Comparison of ENCODE assay signal across 19 cellular contexts in genomic region chr18:73626221-73626620, GRCh38.
DNase-seq lines count a peak whose midpoint lies in the region; ATAC-seq, FAIRE-seq and TF ChIP-seq lines count a peak whose summit lies in the region.
"Had no signal": no experiment of that assay in that cellular context is flagged by ENCODE, and none has a peak within 500 bp of the region (broad histone marks: within the 10 kb centered on the region; RNA-seq: fewer than 3 reads in every experiment).

No MANE protein-coding gene starts in this region.

- H3K9me1 ChIP-seq in keratinocyte (ENCODE audit: control insufficient read depth, extremely low read depth, insufficient read depth, low read length) = no peaks in the 10 kb centered on the region

- no peaks in the 10 kb centered on the region for H3K79me2 ChIP-seq in GM23338 (replicated peaks; ENCODE audit: insufficient read depth)
- no peaks in the 10 kb centered on the region for H3K79me2 ChIP-seq in keratinocyte (ENCODE audit: control insufficient read depth, insufficient read depth, low read length)

- FAIRE-seq in keratinocyte (lab: Jason Lieb, UNC) = no peak
- FAIRE-seq: A204.1, G401.6, GM12892, GM18507, HepG2 had no signal

- H3F3A ChIP-seq in GM23338 (replicated peaks; ENCODE audit: low read depth) = no peaks in the 10 kb centered on the region

- dilution Hi-C loops in keratinocyte (cut with MboI; ENCODE audit: extremely low pct_ligation_motif_present, low sequenced_read_pairs) = no loop called here

- H3K9me3 ChIP-seq in breast epithelium (no peaks in the 10 kb centered on the region), keratinocyte (ENCODE audit: control insufficient read depth, low read depth, low read length) (no peaks in the 10 kb centered on the region)
- H3K9me3 ChIP-seq: BE2C, Caco-2 had no signal

- H3K4me3 Mint-ChIP-seq in MCF 10A (ENCODE audit: unreplicated experiment) (no peak overlapping the region), GM23338 (no peak overlapping the region)
- H3K4me3 Mint-ChIP-seq: CD4-positive, alpha-beta T cell; H9 had no signal

- no peaks in the 10 kb centered on the region for H3K9me2 ChIP-seq in GM23338 (ENCODE audit: insufficient read depth)

- no peaks in the 10 kb centered on the region for H3K27me3 ChIP-seq in breast epithelium
- H3K27me3 ChIP-seq in GM23338 (ENCODE audit: insufficient read depth) = no peaks in the 10 kb centered on the region
- no peaks in the 10 kb centered on the region for H3K27me3 ChIP-seq in keratinocyte (ENCODE audit: control insufficient read depth, extremely low read depth, insufficient read depth, low read length)
- H3K27me3 ChIP-seq: BE2C had no signal

- CTCF ChIA-PET in MCF 10A (lab: Yijun Ruan, JAX) = no interaction called here

- no peak overlapping the region for H3K4me3 ChIP-seq in breast epithelium
- no peak overlapping the region for H3K4me3 ChIP-seq in GM23338
- H3K4me3 ChIP-seq in keratinocyte (ENCODE audit: control insufficient read depth in 2 of 3, extremely low read depth in 1 of 3, insufficient read depth in 2 of 3, low read depth in 1 of 3, low read length in 3 of 3) = no peak overlapping the region

- intact Hi-C loops in MCF 10A (cut with micrococcal nuclease) (no loop called here), breast epithelium (cut with DNase I; ENCODE audit: low total_unique reads) (no loop called here)

- H3K27me3 Mint-ChIP-seq in MCF 10A (ENCODE audit: insufficient read depth, unreplicated experiment) (no peaks in the 10 kb centered on the region), GM23338 (ENCODE audit: insufficient read depth, low read depth, poor library complexity) (no peaks in the 10 kb centered on the region)
- H3K27me3 Mint-ChIP-seq: CD4-positive, alpha-beta T cell had no signal

- no peak for TF ChIP-seq POLR2A in breast epithelium (IDR thresholded peaks at IDR 0.05)

- no peaks in the 10 kb centered on the region for H3K4me1 ChIP-seq in breast epithelium
- H3K4me1 ChIP-seq in GM23338 (ENCODE audit: insufficient read depth) = no peaks in the 10 kb centered on the region
- H3K4me1 ChIP-seq in keratinocyte (ENCODE audit: control insufficient read depth, extremely low read depth, insufficient read depth, low read length) = peaks cover 3% of the 10 kb centered on the region
- H3K4me1 ChIP-seq: BE2C, Caco-2 had no signal

- H3K27ac Mint-ChIP-seq in MCF 10A (ENCODE audit: low read depth, unreplicated experiment) (peak overlapping the region; percentile 8), GM23338 (no peak overlapping the region; the same call in 1 of the 2 replicates)
- H3K27ac Mint-ChIP-seq: CD4-positive, alpha-beta T cell; H9 had no signal

- POLR2A ChIA-PET in MCF 10A (lab: Yijun Ruan, JAX) = interaction anchor here (0.7 to 0.9 kb wide), 2 partner anchors 8 to 540 kb away, joined by 3 to 4 read pairs; no protein-coding TSS in a partner anchor

- H3K36me3 Mint-ChIP-seq in MCF 10A (ENCODE audit: insufficient read depth, unreplicated experiment) = no peaks in the 10 kb centered on the region
- H3K36me3 Mint-ChIP-seq in GM23338 (ENCODE audit: low read depth) = no peaks in the 10 kb centered on the region

- DNase-seq in MCF 10A (ENCODE audit: unreplicated experiment) = no peak
- DNase-seq in breast epithelium (ENCODE audit: low spot score in 2 of 2) = no peak
- no peak for DNase-seq in GM23338 (ENCODE audit: low spot score)
- no peak for DNase-seq in keratinocyte (ENCODE audit: low read depth, low spot score)
- DNase-seq in kidney tubule cell (ENCODE audit: low spot score) = no peak
- DNase-seq: ACHN; BE2C; C1 segment of cervical spinal cord; Caco-2; CD4-positive, alpha-beta T cell; GOT3; H9 had no signal

- H3K9me3 Mint-ChIP-seq in MCF 10A (ENCODE audit: unreplicated experiment) (no peaks in the 10 kb centered on the region), GM23338 (no peaks in the 10 kb centered on the region)
- H3K9me3 Mint-ChIP-seq: H9 had no signal

- H3K36me3 ChIP-seq in breast epithelium = no peaks in the 10 kb centered on the region
- H3K36me3 ChIP-seq in GM23338 (ENCODE audit: insufficient read depth) = no peaks in the 10 kb centered on the region
- H3K36me3 ChIP-seq in keratinocyte (ENCODE audit: control insufficient read depth in 2 of 2, extremely low read depth in 1 of 2, insufficient read depth in 2 of 2, low read length in 2 of 2) = no peaks in the 10 kb centered on the region
- H3K36me3 ChIP-seq: BE2C had no signal

- no peak overlapping the region for H3K27ac ChIP-seq in breast epithelium
- H3K27ac ChIP-seq in GM23338 (ENCODE audit: low read depth) = no peak overlapping the region
- peak overlapping the region; percentile 61 for H3K27ac ChIP-seq in VCaP
- no peak overlapping the region for H3K27ac ChIP-seq in keratinocyte (ENCODE audit: control insufficient read depth, insufficient read depth, low read length)

- H3K9ac ChIP-seq in keratinocyte (ENCODE audit: control insufficient read depth, extremely low read depth, insufficient read depth, low read length) = no peak overlapping the region

- no peak for ATAC-seq in GM23338
- ATAC-seq in HG02759 (IDR thresholded peaks at IDR 0.05; ENCODE audit: unreplicated experiment) = no peak
- ATAC-seq: HepG2 had no signal

- TF ChIP-seq CTCF in MCF 10A (IDR thresholded peaks at IDR 0.05; ENCODE audit: unreplicated experiment) (no peak), breast epithelium (IDR thresholded peaks at IDR 0.05) (no peak), GM23338 (conservative IDR thresholded peaks at IDR 0.05; ENCODE audit: low read depth in 2 of 2) (no peak), VCaP (conservative IDR thresholded peaks at IDR 0.05) (no peak), keratinocyte (optimal IDR thresholded peaks at IDR 0.05 in 1 of 3, IDR thresholded peaks at IDR 0.05 in 1 of 3, conservative IDR thresholded peaks at IDR 0.05 in 1 of 3; ENCODE audit: extremely low read depth in 1 of 3, insufficient read depth in 2 of 3, low read length in 3 of 3) (no peak)

- peak overlapping the region; percentile 69; the same call in 1 of the 2 replicates for H2AFZ ChIP-seq in GM23338
- H2AFZ ChIP-seq in keratinocyte (ENCODE audit: control insufficient read depth, low read length) = peak overlapping the region; percentile 3

- H3K4me1 Mint-ChIP-seq in MCF 10A (ENCODE audit: insufficient read depth, unreplicated experiment) (peaks cover 2% of the 10 kb centered on the region), GM23338 (no peaks in the 10 kb centered on the region)
- H3K4me1 Mint-ChIP-seq: H9 had no signal

- H3K4me2 ChIP-seq in GM23338 (no peak overlapping the region), keratinocyte (ENCODE audit: control insufficient read depth, extremely low read depth, insufficient read depth, low read depth, low read length) (no peak overlapping the region)

- no TSS peak for BruUV-seq in MCF 10A (replicated peaks; lab: Mats Ljungman, UMichigan)

- no peaks in the 10 kb centered on the region for H4K20me1 ChIP-seq in GM23338 (replicated peaks; ENCODE audit: insufficient read depth)
- no peaks in the 10 kb centered on the region for H4K20me1 ChIP-seq in keratinocyte (ENCODE audit: control insufficient read depth, extremely low read depth, insufficient read depth, low read length)

TF ChIP-seq in GM23338, 12 proteins besides CTCF, POLR2A, EP300 and RAD21:
- no peak for TF ChIP-seq ZNF331 (CRISPR knock-in tag; IDR thresholded peaks at IDR 0.05; ENCODE audit: low read depth)
- no peak for TF ChIP-seq EZH2 (IDR thresholded peaks at IDR 0.05; ENCODE audit: low read depth, unreplicated experiment)
- TF ChIP-seq CREB1 (CRISPR knock-in tag; IDR thresholded peaks at IDR 0.05; ENCODE audit: low read depth) = no peak
- TF ChIP-seq STAT1 (IDR thresholded peaks at IDR 0.05; ENCODE audit: unreplicated experiment) = no peak
